ENCODE assay signal across 1 cellular context in genomic region chr1:42762269-42762668, GRCh38.
TF ChIP-seq lines count a peak whose summit lies in the region.

No MANE protein-coding gene starts in this region.

TF ChIP-seq in HepG2, 621 proteins besides CTCF, POLR2A, EP300 and RAD21:
- TF ChIP-seq ZNF550 (CRISPR knock-in tag; IDR thresholded peaks at IDR 0.05; ENCODE audit: borderline replicate concordance): no peak
- no peak for TF ChIP-seq U2AF1 (optimal IDR thresholded peaks at IDR 0.05; ENCODE audit: low read depth, low read length)
- no peak for TF ChIP-seq GLI4 (CRISPR knock-in tag; IDR thresholded peaks at IDR 0.05; ENCODE audit: borderline replicate concordance)
- TF ChIP-seq HOXA3 (CRISPR knock-in tag; IDR thresholded peaks at IDR 0.05): no peak
- no peak for TF ChIP-seq TMF1 (CRISPR knock-in tag; IDR thresholded peaks at IDR 0.05; ENCODE audit: low read depth)
